Comparison of ENCODE assay signal across 10 cellular contexts in the genomic region with DNA sequence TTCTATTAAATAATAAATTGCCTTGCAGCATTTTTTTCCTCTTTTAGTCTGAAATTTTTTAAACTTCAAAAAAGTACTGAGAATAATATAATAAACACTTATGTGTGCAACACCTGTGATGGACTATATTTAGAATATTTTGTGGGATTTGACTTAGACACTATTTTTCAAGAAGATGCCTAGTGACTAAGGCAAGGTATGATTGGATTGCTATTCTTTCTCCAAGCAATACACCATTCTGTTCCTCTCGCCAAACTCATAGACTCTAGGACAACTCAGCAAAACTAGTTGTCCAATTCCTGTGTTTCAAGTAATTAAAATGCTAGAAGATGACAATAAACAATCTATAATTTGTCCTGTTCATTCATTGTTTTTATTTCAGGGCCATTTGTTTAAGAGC.
"Had no signal": no experiment of that assay in that cellular context is flagged by ENCODE, and none has a peak within 500 bp of the region (broad histone marks: within the 10 kb centered on the region; RNA-seq: fewer than 3 reads in every experiment).

No MANE protein-coding gene starts in this region.

- H3K9ac ChIP-seq: GM23248, KMS-11 had no signal

- H3K4me3 ChIP-seq: GM23248 had no signal

- H3K27me3 Mint-ChIP-seq: IgD-negative memory B cell had no signal

- H3K36me3 Mint-ChIP-seq: IgD-negative memory B cell had no signal

- H2AFZ ChIP-seq: GM23248 had no signal

- H3K4me3 Mint-ChIP-seq: H9, IgD-negative memory B cell had no signal

- H3K9me3 Mint-ChIP-seq: H9 had no signal

- ATAC-seq: HepG2 had no signal

- DNase-seq: GM23248, H9, HCEC 1CT, KBM-7 had no signal

- H3K27ac Mint-ChIP-seq: H9, IgD-negative memory B cell had no signal

- H3K4me2 ChIP-seq: KMS-11 had no signal

- FAIRE-seq: H1, H54, HepG2 had no signal

- H3K4me1 Mint-ChIP-seq: H9, IgD-negative memory B cell had no signal

- H3K27ac ChIP-seq: GM23248, HL-60, KMS-11 had no signal
